8 cellular contexts compared by ENCODE assay signal in genomic region chr1:23367451-23367790, GRCh38. TPM values are rescaled to one million over a fixed set of nuclear protein-coding genes. Genes with fewer than 3 reads are reported as not detected.
DNase-seq lines count a peak whose midpoint lies in the region; ATAC-seq and TF ChIP-seq lines count a peak whose summit lies in the region.

No MANE protein-coding gene starts in this region.

- TF ChIP-seq CTCF in WTC11 (IDR thresholded peaks at IDR 0.05) = no peak

- H3K4me1 ChIP-seq in iPS-15b (ENCODE audit: control insufficient read depth, insufficient read depth, low read length) = peaks cover 10% of the 10 kb centered on the region

- ATAC-seq in WTC11 (no peak), sciatic nerve (no peak)
- no peak for ATAC-seq in stimulated activated naive B cell treated with anti-CD40 and anti-IgM and Interleukin-4, amounts not matched to agents 10 μg/mL and 1 μg/mL and 100 μg/mL, for 72 hours (replicated peaks)

- peaks cover 6% of the 10 kb centered on the region for H3K36me3 ChIP-seq in iPS-15b (ENCODE audit: control insufficient read depth, insufficient read depth, low read length)

- H3K27me3 ChIP-seq in iPS-15b (ENCODE audit: control insufficient read depth, insufficient read depth, low read length) = peaks cover 80% of the 10 kb centered on the region

- no peak overlapping the region for H3K27ac Mint-ChIP-seq in WTC11
- H3K27ac Mint-ChIP-seq in stimulated activated naive B cell treated with anti-CD40 and anti-IgM and Interleukin-4, amounts not matched to agents 10 μg/mL and 1 μg/mL and 100 μg/mL, for 72 hours = peak overlapping the region; percentile 98

- POLR2A ChIA-PET in WTC11 (lab: Charles Lee) = interaction anchor here (1.9 kb wide), 1 partner anchor 23 kb away, joined by 22 read pairs; the partner anchor contains the start of gene HNRNPR

- H3K9ac ChIP-seq in iPS-15b (ENCODE audit: low read depth, low read length) = no peak overlapping the region

- H3K9me3 Mint-ChIP-seq in WTC11 = peaks cover 26% of the 10 kb centered on the region
- H3K9me3 Mint-ChIP-seq in stimulated activated naive B cell treated with anti-CD40 and anti-IgM and Interleukin-4, amounts not matched to agents 10 μg/mL and 1 μg/mL and 100 μg/mL, for 72 hours = peaks cover 5 to 7% of the 10 kb centered on the region in 2 donors

- H3K27me3 Mint-ChIP-seq in WTC11 (ENCODE audit: low read depth) = peaks cover 55% of the 10 kb centered on the region
- no peaks in the 10 kb centered on the region for H3K27me3 Mint-ChIP-seq in stimulated activated naive B cell treated with anti-CD40 and anti-IgM and Interleukin-4, amounts not matched to agents 10 μg/mL and 1 μg/mL and 100 μg/mL, for 72 hours

- CTCF ChIA-PET in WTC11 (lab: Charles Lee) = interaction anchor here (1.3 to 4.8 kb wide), 5 partner anchors 10 to 172 kb away, joined by 4 to 48 read pairs (median 10); partner anchors contain the start of gene HNRNPR

- peak; percentile 30 for DNase-seq in NCI-H2196 (lab: John Stamatoyannopoulos, UW; ENCODE audit: unreplicated experiment)
- DNase-seq in NCI-H2196 treated with DMSO at 0.1 percent for 48 hours (lab: John Stamatoyannopoulos, UW; ENCODE audit: unreplicated experiment) = no peak
- DNase-seq in WTC11 (ENCODE audit: low spot score) = no peak
- DNase-seq in stimulated activated naive B cell treated with anti-CD40 and anti-IgM and Interleukin-4, amounts not matched to agents 10 μg/mL and 1 μg/mL and 100 μg/mL, for 72 hours = no peak
- no peak for DNase-seq in sciatic nerve (ENCODE audit: low spot score)
- no peak for DNase-seq in activated CD4-positive, alpha-beta T cell treated with anti-CD3 and anti-CD28 coated beads, Interleukin-2, amount 50 U/mL, for 1 hour
- DNase-seq in activated CD4-positive, CD25-positive, alpha-beta regulatory T cell (lab: John Stamatoyannopoulos, UW) = no peak

- H3K4me3 ChIP-seq in iPS-15b (ENCODE audit: low read depth, low read length) = peak overlapping the region; percentile 100

- H3K4me1 Mint-ChIP-seq in WTC11 = peaks cover 30% of the 10 kb centered on the region
- H3K4me1 Mint-ChIP-seq in stimulated activated naive B cell treated with anti-CD40 and anti-IgM and Interleukin-4, amounts not matched to agents 10 μg/mL and 1 μg/mL and 100 μg/mL, for 72 hours = peaks cover 22 to 43% of the 10 kb centered on the region in 2 donors

- H3K9me3 ChIP-seq in iPS-15b (ENCODE audit: control insufficient read depth, insufficient read depth, low read length) = peaks cover 13% of the 10 kb centered on the region

- intact Hi-C loops in sciatic nerve (cut with DNase I) = no loop called here

- peak overlapping the region; percentile 92 for H3K4me3 Mint-ChIP-seq in WTC11
- H3K4me3 Mint-ChIP-seq in stimulated activated naive B cell treated with anti-CD40 and anti-IgM and Interleukin-4, amounts not matched to agents 10 μg/mL and 1 μg/mL and 100 μg/mL, for 72 hours = peak overlapping the region; percentile 98 to 99

- H3K36me3 Mint-ChIP-seq in WTC11 = peaks cover 27% of the 10 kb centered on the region
- peaks cover 28 to 38% of the 10 kb centered on the region in 2 donors for H3K36me3 Mint-ChIP-seq in stimulated activated naive B cell treated with anti-CD40 and anti-IgM and Interleukin-4, amounts not matched to agents 10 μg/mL and 1 μg/mL and 100 μg/mL, for 72 hours

TF ChIP-seq in WTC11, 78 proteins besides CTCF, POLR2A, EP300 and RAD21:
- no peak for TF ChIP-seq ATF1 (CRISPR knock-in tag; IDR thresholded peaks at IDR 0.05)

RNA-seq across cellular contexts. Expression of gene ZNF436, which starts 2.2 kb away (rescaled TPM):
- total RNA-seq in WTC11 (2021) (1.3 to 1.7 TPM (median 1.6 TPM) in 3 replicates), sciatic nerve (29.5 TPM)

RNA-seq across cellular contexts. Expression of gene HNRNPR, which starts 23.3 kb away (rescaled TPM):
- 157 to 178 TPM (median 170 TPM) in 3 replicates for total RNA-seq in WTC11 (2021)
- 133 TPM for total RNA-seq in sciatic nerve

RNA-seq across cellular contexts. Expression of gene TCEA3, which starts 57.1 kb away (rescaled TPM):
- total RNA-seq in WTC11 (2021) (0.37 to 0.89 TPM (median 0.73 TPM) in 3 replicates), sciatic nerve (48.4 TPM)

Comparison
In these comparisons a context has a peak if more than half of its experiments do, and no peak if none do; other contexts are left out.
1. RNA of gene ZNF436, which starts 2.2 kb away (total RNA-seq): 29.5 TPM in sciatic nerve (single experiment); 1.3 to 1.7 TPM in WTC11; every median in the first group is over 10 times any median in the second.
2. RNA of gene TCEA3, which starts 57.1 kb away (total RNA-seq): 48.4 TPM in sciatic nerve (single experiment); 0.37 to 0.89 TPM in WTC11; every median in the first group is over 10 times any median in the second.